24 cellular contexts compared by ENCODE assay signal in genomic region chr9:85136978-85137377, GRCh38.
"Had no signal": no experiment of that assay in that cellular context is flagged by ENCODE, and none has a peak within 500 bp of the region (broad histone marks: within the 10 kb centered on the region; RNA-seq: fewer than 3 reads in every experiment).

No MANE protein-coding gene starts in this region.

- H3K9me3 ChIP-seq: lower lobe of right lung, neutrophil, ovary, right atrium auricular region, right lobe of liver, testis, tibial artery, uterus had no signal

- H3K27me3 ChIP-seq: left lung, neural progenitor cell, neutrophil, ovary, right atrium auricular region, right lobe of liver, stomach, testis, tibial artery, uterus had no signal

- H3K27ac ChIP-seq: left lung, lower lobe of right lung, neural progenitor cell, neutrophil, ovary, right atrium auricular region, right lobe of liver, stomach, testis, tibial artery, uterus had no signal

- H3K4me1 ChIP-seq: left lung, lower lobe of right lung, neural progenitor cell, right atrium auricular region, right lobe of liver, stomach, testis, uterus had no signal

- ATAC-seq: left colon; left lung; lower lobe of right lung; naive thymus-derived CD8-positive, alpha-beta T cell; right lobe of liver; stimulated activated naive B cell treated with anti-CD40 and anti-IgM and Interleukin-4, amounts not matched to agents 10 μg/mL and 1 μg/mL and 100 μg/mL, for 72 hours; stimulated activated naive CD8-positive, alpha-beta T cell treated with anti-CD3 and anti-CD28 coated beads, Interleukin-15, Interleukin-2, amounts not matched to agents 100 U/mL and 50 U/mL, for 24 hours had no signal

- H3K36me3 ChIP-seq: left lung, lower lobe of right lung, neural progenitor cell, neutrophil, ovary, right atrium auricular region, right lobe of liver, stomach, tibial artery, uterus had no signal

- DNase-seq: hippocampal formation; kidney glomerular epithelial cell; left colon; left lung; lower lobe of right lung; mammary epithelial cell; mesenchymal stem cell; naive thymus-derived CD8-positive, alpha-beta T cell; occipital lobe; ovary; right lobe of liver; stimulated activated CD4-positive, alpha-beta T cell treated with anti-CD3 and anti-CD28 coated beads, Interleukin-12 subunit alpha, Interleukin-12 subunit beta, amount 100 ng/mL, for 4 hours; stimulated activated CD4-positive, alpha-beta T cell treated with anti-CD3 and anti-CD28 coated beads, Interleukin-15, amount 100 ng/mL, for 24 hours; stimulated activated CD4-positive, alpha-beta T cell treated with anti-CD3 and anti-CD28 coated beads, Interleukin-2, amount 100 ng/mL, for 24 hours; stimulated activated CD4-positive, alpha-beta T cell treated with anti-CD3 and anti-CD28 coated beads, Interleukin-4, amount 100 ng/mL, for 1 hour; stimulated activated naive B cell treated with anti-CD40 and anti-IgM and Interleukin-4, amounts not matched to agents 10 μg/mL and 1 μg/mL and 100 μg/mL, for 72 hours; stimulated activated naive CD8-positive, alpha-beta T cell treated with anti-CD3 and anti-CD28 coated beads, Interleukin-15, Interleukin-2, amounts not matched to agents 100 U/mL and 50 U/mL, for 24 hours; stomach; testis; tibial artery; uterus had no signal

- H3K9ac ChIP-seq: neural progenitor cell had no signal

- H3K4me3 ChIP-seq: left lung, lower lobe of right lung, neural progenitor cell, ovary, right atrium auricular region, right lobe of liver, stomach, testis, tibial artery, uterus had no signal

- H2AFZ ChIP-seq: neural progenitor cell had no signal

- H3K4me2 ChIP-seq: neural progenitor cell had no signal
